In genomic region chr4:145623831-145624230, GRCh38 we compare ENCODE assay signal across 1 cellular context.
TF ChIP-seq lines count a peak whose summit lies in the region.

No MANE protein-coding gene starts in this region.

TF ChIP-seq in H1, 55 proteins besides CTCF, POLR2A, EP300 and RAD21 (continued from another document):
- TF ChIP-seq NANOG (IDR thresholded peaks at IDR 0.05; ENCODE audit: insufficient read depth, low read depth, low read length, poor library complexity, severe bottlenecking) (no peak), ZNF274 (IDR thresholded peaks at IDR 0.05; ENCODE audit: borderline replicate concordance, extremely low read depth, low read length) (no peak), BCL11A (IDR thresholded peaks at IDR 0.05; ENCODE audit: low read depth in 2 of 2, low read length in 2 of 2) (no peak), FOSL1 (IDR thresholded peaks at IDR 0.05; ENCODE audit: insufficient read depth, low read depth, low read length) (no peak), SP4 (IDR thresholded peaks at IDR 0.05; ENCODE audit: low read length) (no peak), KDM5A (IDR thresholded peaks at IDR 0.05; ENCODE audit: low read length) (no peak), EGR1 (IDR thresholded peaks at IDR 0.05; ENCODE audit: borderline replicate concordance, low read depth, low read length) (no peak), JUN (IDR thresholded peaks at IDR 0.05; ENCODE audit: low read depth, low read length) (no peak), SIN3A (conservative IDR thresholded peaks at IDR 0.05 in 1 of 2, IDR thresholded peaks at IDR 0.05 in 1 of 2; ENCODE audit: low read depth in 1 of 2, low read length in 2 of 2) (no peak), GABPA (IDR thresholded peaks at IDR 0.05; ENCODE audit: borderline replicate concordance, insufficient read depth, low read length) (no peak), JUND (IDR thresholded peaks at IDR 0.05; ENCODE audit: low read length) (no peak), SP2 (IDR thresholded peaks at IDR 0.05; ENCODE audit: low read length) (no peak), HDAC6 (IDR thresholded peaks at IDR 0.05; ENCODE audit: low read depth, low read length) (no peak), NRF1 (IDR thresholded peaks at IDR 0.05; ENCODE audit: low read depth, low read length) (no peak), KDM1A (IDR thresholded peaks at IDR 0.05; ENCODE audit: borderline replicate concordance, low read length) (no peak), HDAC2 (IDR thresholded peaks at IDR 0.05; ENCODE audit: borderline replicate concordance in 1 of 2, low read depth in 2 of 2, low read length in 2 of 2) (no peak), SIRT6 (IDR thresholded peaks at IDR 0.05; ENCODE audit: low read length) (no peak)
